8 cellular contexts compared by ENCODE assay signal in genomic region chr9:39030391-39031019, GRCh38.
DNase-seq lines count a peak whose midpoint lies in the region; ATAC-seq and TF ChIP-seq lines count a peak whose summit lies in the region.
"Not testable (repeated sequence)": the region's sequence is repeated elsewhere in the genome, so short reads cannot be mapped to it uniquely, and the experiment has no call there.

No MANE protein-coding gene starts in this region.

- not testable (repeated sequence) for H2AK5ac ChIP-seq in IMR-90 (ENCODE audit: low read depth, low read length)

- not testable (repeated sequence) for H3K9ac ChIP-seq in IMR-90 (ENCODE audit: low read depth, low read length)

- H3K14ac ChIP-seq in IMR-90 (replicated peaks; ENCODE audit: low read depth, low read length), result not testable (repeated sequence)

- not testable (repeated sequence) for TF ChIP-seq POLR2A in IMR-90 (IDR thresholded peaks at IDR 0.05; ENCODE audit: low read depth, low read length); body of pancreas (IDR thresholded peaks at IDR 0.05)

- not testable (repeated sequence) for H4K8ac ChIP-seq in IMR-90 (ENCODE audit: low read depth in 2 of 2, low read length in 2 of 2)

- in situ Hi-C loops in IMR-90 (cut with MboI; ENCODE audit: low sequenced_read_pairs), result not testable (repeated sequence)

- not testable (repeated sequence) for H3K23ac ChIP-seq in IMR-90 (ENCODE audit: low read depth, low read length)

- dilution Hi-C loops in IMR-90 (cut with HindIII; ENCODE audit: low sequenced_read_pairs, unreplicated experiment), result not testable (repeated sequence)

- not testable (repeated sequence) for H2AFZ ChIP-seq in IMR-90 (replicated peaks; ENCODE audit: low read length, poor library complexity)

- not testable (repeated sequence) for H3K27me3 Mint-ChIP-seq in stimulated activated naive CD8-positive, alpha-beta T cell treated with anti-CD3 and anti-CD28 coated beads, Interleukin-15, amount 100 ng/mL, for 72 hours

- not testable (repeated sequence) for TF ChIP-seq CTCF in IMR-90 (conservative IDR thresholded peaks at IDR 0.05; ENCODE audit: low read depth, low read length); body of pancreas (IDR thresholded peaks at IDR 0.05); fibroblast of mammary gland (conservative IDR thresholded peaks at IDR 0.05; ENCODE audit: control insufficient read depth, insufficient read depth, low read depth, low read length); left lung (IDR thresholded peaks at IDR 0.05)

- intact Hi-C loops in IMR-90 (cut with micrococcal nuclease); body of pancreas (cut with DNase I); left lung (cut with DNase I): not testable (repeated sequence)

- ATAC-seq in GM18520 (IDR thresholded peaks at IDR 0.05; ENCODE audit: unreplicated experiment) (peak; percentile 46), HG03060 (IDR thresholded peaks at IDR 0.05; ENCODE audit: low read depth, unreplicated experiment) (peak; percentile 54), IMR-90 (ENCODE audit: low read depth) (peak; percentile 49), body of pancreas (peak; percentile 92), left lung (peak; percentile 90)
- peak; percentile 46 for ATAC-seq in stimulated activated naive CD8-positive, alpha-beta T cell treated with anti-CD3 and anti-CD28 coated beads, Interleukin-15, amount 100 ng/mL, for 72 hours

- H3K27ac Mint-ChIP-seq in stimulated activated naive CD8-positive, alpha-beta T cell treated with anti-CD3 and anti-CD28 coated beads, Interleukin-15, amount 100 ng/mL, for 72 hours, result not testable (repeated sequence)

- H3K9me1 ChIP-seq in IMR-90 (ENCODE audit: insufficient read depth, low read length), result not testable (repeated sequence)

- H2BK120ac ChIP-seq in IMR-90 (ENCODE audit: low read depth, low read length), result not testable (repeated sequence)

- H3K9me3 ChIP-seq in IMR-90 (ENCODE audit: control insufficient read depth, insufficient read depth, low read length); body of pancreas; left lung: not testable (repeated sequence)

- no CpG with 5 or more reads among the region's 9 CpGs for WGBS in IMR-90 (ENCODE audit: extremely low coverage in 2 of 2, insufficient read length in 1 of 2), 2 experiments
- 46% methylated on average over 7 of the region's 9 CpGs for WGBS in body of pancreas, 2 donors

- H2BK15ac ChIP-seq in IMR-90 (ENCODE audit: low read depth, low read length), result not testable (repeated sequence)

- H4K5ac ChIP-seq in IMR-90 (ENCODE audit: low read depth, low read length), result not testable (repeated sequence)

- H3K4me3 ChIP-seq in IMR-90 (ENCODE audit: insufficient read depth, low read depth, low read length); body of pancreas; fibroblast of mammary gland (ENCODE audit: control insufficient read depth, low read depth, low read length); left lung: not testable (repeated sequence)

- not testable (repeated sequence) for H3K9me3 Mint-ChIP-seq in stimulated activated naive CD8-positive, alpha-beta T cell treated with anti-CD3 and anti-CD28 coated beads, Interleukin-15, amount 100 ng/mL, for 72 hours

- H3K4ac ChIP-seq in IMR-90 (ENCODE audit: low read depth, low read length), result not testable (repeated sequence)

- not testable (repeated sequence) for H3K18ac ChIP-seq in IMR-90 (ENCODE audit: low read depth, low read length)

- H3K4me1 Mint-ChIP-seq in stimulated activated naive CD8-positive, alpha-beta T cell treated with anti-CD3 and anti-CD28 coated beads, Interleukin-15, amount 100 ng/mL, for 72 hours, result not testable (repeated sequence)

- not testable (repeated sequence) for H2AK9ac ChIP-seq in IMR-90 (replicated peaks; ENCODE audit: low read depth, low read length, poor library complexity)

- not testable (repeated sequence) for H3K27me3 ChIP-seq in IMR-90 (ENCODE audit: control insufficient read depth, insufficient read depth, low read length); body of pancreas; left lung

- POLR2A ChIA-PET in IMR-90 (lab: Charles Lee; ENCODE audit: unreplicated experiment), result not testable (repeated sequence)

- H3K36me3 ChIP-seq in IMR-90 (ENCODE audit: control insufficient read depth, insufficient read depth, low read length); body of pancreas (replicated peaks in 1 of 2; ENCODE audit: insufficient read depth in 1 of 2, low read depth in 2 of 2); left lung: not testable (repeated sequence)

- DNase-seq in IMR-90, result peak; percentile 30
- peak; percentile 82 for DNase-seq in SW480 (ENCODE audit: low spot score)
- DNase-seq in body of pancreas; left lung; stimulated activated naive CD8-positive, alpha-beta T cell treated with anti-CD3 and anti-CD28 coated beads, Interleukin-15, amount 100 ng/mL, for 72 hours: not testable (repeated sequence)
- DNase-seq in fibroblast of mammary gland (ENCODE audit: low read depth), result peak; percentile 34

- TF ChIP-seq RAD21 in IMR-90 (IDR thresholded peaks at IDR 0.05; ENCODE audit: low read length), result not testable (repeated sequence)

- not testable (repeated sequence) for H2BK5ac ChIP-seq in IMR-90 (ENCODE audit: low read depth, low read length, poor library complexity, severe bottlenecking)

- CTCF ChIA-PET in IMR-90 (lab: Yijun Ruan, JAX), result not testable (repeated sequence)

- H3K27ac ChIP-seq in IMR-90 (ENCODE audit: insufficient read depth, low read length); body of pancreas; left lung: not testable (repeated sequence)

- not testable (repeated sequence) for H3K4me1 ChIP-seq in IMR-90 (ENCODE audit: control insufficient read depth, insufficient read depth, low read length); body of pancreas; left lung

- H3K56ac ChIP-seq in IMR-90 (ENCODE audit: extremely low read depth, insufficient read depth, low read length), result not testable (repeated sequence)

- H4K91ac ChIP-seq in IMR-90 (ENCODE audit: insufficient read depth, low read depth, low read length), result not testable (repeated sequence)

- not testable (repeated sequence) for H3K79me1 ChIP-seq in IMR-90 (ENCODE audit: low read depth in 1 of 2, low read length in 2 of 2)

- not testable (repeated sequence) for BruUV-seq in IMR-90 (replicated peaks; lab: Mats Ljungman, UMichigan)

- not testable (repeated sequence) for H3K4me2 ChIP-seq in IMR-90 (ENCODE audit: low read depth, low read length)

- H3K4me3 Mint-ChIP-seq in stimulated activated naive CD8-positive, alpha-beta T cell treated with anti-CD3 and anti-CD28 coated beads, Interleukin-15, amount 100 ng/mL, for 72 hours, result not testable (repeated sequence)

- not testable (repeated sequence) for H2BK20ac ChIP-seq in IMR-90 (ENCODE audit: low read depth, low read length)

- H4K20me1 ChIP-seq in IMR-90 (ENCODE audit: insufficient read depth, low read length), result not testable (repeated sequence)
